Comparison of ENCODE assay signal across 8 cellular contexts in the genomic region with DNA sequence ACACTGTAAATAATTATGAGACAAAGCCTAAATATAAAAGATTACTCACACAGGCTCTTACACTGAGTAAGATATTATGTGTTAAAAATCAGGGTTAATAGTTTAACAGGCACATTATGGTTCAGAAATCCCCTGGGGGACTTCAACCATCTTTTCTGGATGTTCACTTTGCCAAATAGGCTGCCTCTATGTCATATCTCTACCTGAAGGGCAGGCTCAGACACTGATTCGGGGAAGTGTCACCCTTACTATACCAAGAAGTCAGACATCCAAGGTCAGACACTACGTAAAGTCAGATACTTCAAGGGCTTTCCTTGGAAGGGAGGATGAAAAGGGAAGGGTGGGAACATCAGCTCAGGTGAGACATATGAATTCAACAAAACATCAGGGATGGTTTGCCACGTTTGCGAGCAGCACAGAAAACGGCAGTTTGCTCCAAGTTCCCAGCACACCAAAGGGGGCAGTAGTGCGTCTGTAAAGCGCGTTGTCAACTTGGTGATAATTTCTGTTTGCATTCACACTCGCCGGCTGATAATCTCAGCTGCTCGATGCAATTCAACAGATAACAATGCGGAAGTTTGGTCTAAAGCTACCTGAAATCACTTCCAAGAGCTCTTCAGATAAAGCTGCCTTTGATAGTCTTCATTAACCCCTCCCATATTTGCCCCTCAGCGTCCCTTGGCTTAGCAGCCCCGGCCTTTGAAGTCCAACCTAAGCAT. TPM values are rescaled to one million over a fixed set of nuclear protein-coding genes. Genes with fewer than 3 reads are reported as not detected.
DNase-seq lines count a peak whose midpoint lies in the region; ATAC-seq and TF ChIP-seq lines count a peak whose summit lies in the region.

No MANE protein-coding gene starts in this region.

- H2AK5ac ChIP-seq in mesendoderm (ENCODE audit: low read length), result no peak overlapping the region

- H3K4ac ChIP-seq in mesendoderm (ENCODE audit: low read depth, low read length), result no peak overlapping the region

- H2BK15ac ChIP-seq in mesendoderm (replicated peaks; ENCODE audit: low read depth), result no peak overlapping the region

- H3K79me2 ChIP-seq in mesendoderm (ENCODE audit: control insufficient read depth, insufficient read depth, low read length), result no peaks in the 10 kb centered on the region

- H3K27me3 ChIP-seq in CD4-positive, CD25-positive, alpha-beta regulatory T cell (ENCODE audit: control insufficient read depth, insufficient read depth, low read length), result no peaks in the 10 kb centered on the region
- H3K27me3 ChIP-seq in endodermal cell (ENCODE audit: control insufficient read depth, insufficient read depth, low read length, poor library complexity, severe bottlenecking) (peaks cover 71% of the 10 kb centered on the region), mesendoderm (ENCODE audit: insufficient read depth, low read length, poor library complexity) (no peaks in the 10 kb centered on the region)

- H3K27ac ChIP-seq in CD4-positive, CD25-positive, alpha-beta regulatory T cell (ENCODE audit: insufficient read depth, low read length, poor library complexity, severe bottlenecking), result peak overlapping the region; percentile 94
- H3K27ac ChIP-seq in endodermal cell (ENCODE audit: low read depth, low read length) (peak overlapping the region; percentile 14), mesendoderm (ENCODE audit: low read depth, low read length) (no peak overlapping the region)

- H3K4me2 ChIP-seq in mesendoderm (ENCODE audit: low read length), result peak overlapping the region; percentile 9

- no peaks in the 10 kb centered on the region for H3K27me3 Mint-ChIP-seq in CD4-positive, CD25-positive, alpha-beta regulatory T cell
- H3K27me3 Mint-ChIP-seq in activated CD8-positive, alpha-beta T cell treated with anti-CD3 and anti-CD28 coated beads, Interleukin-2, amount 10 ng/mL, durations not matched to agents 7 days and 5 days (ENCODE audit: low read depth), result no peaks in the 10 kb centered on the region
- H3K27me3 Mint-ChIP-seq in endodermal cell (ENCODE audit: insufficient read depth), result peaks cover 87% of the 10 kb centered on the region

- H3K4me3 Mint-ChIP-seq in CD4-positive, CD25-positive, alpha-beta regulatory T cell, result peak overlapping the region; percentile 96 to 99 (median 98)
- peak overlapping the region; percentile 80 for H3K4me3 Mint-ChIP-seq in activated CD8-positive, alpha-beta T cell treated with anti-CD3 and anti-CD28 coated beads, Interleukin-2, amount 10 ng/mL, durations not matched to agents 7 days and 5 days
- H3K4me3 Mint-ChIP-seq in endodermal cell, result peak overlapping the region; percentile 52

- H2BK120ac ChIP-seq in mesendoderm (ENCODE audit: low read depth, low read length), result no peak overlapping the region

- no peak overlapping the region for H4K5ac ChIP-seq in mesendoderm (ENCODE audit: low read length)

- H3K56ac ChIP-seq in mesendoderm (ENCODE audit: low read length), result peak overlapping the region; percentile 11

- no peak overlapping the region for H2BK5ac ChIP-seq in mesendoderm (ENCODE audit: low read length)

- no peaks in the 10 kb centered on the region for H3K36me3 Mint-ChIP-seq in CD4-positive, CD25-positive, alpha-beta regulatory T cell
- no peaks in the 10 kb centered on the region for H3K36me3 Mint-ChIP-seq in activated CD8-positive, alpha-beta T cell treated with anti-CD3 and anti-CD28 coated beads, Interleukin-2, amount 10 ng/mL, durations not matched to agents 7 days and 5 days (ENCODE audit: low read depth)
- peaks cover 3% of the 10 kb centered on the region for H3K36me3 Mint-ChIP-seq in endodermal cell (ENCODE audit: low read depth)

- CTCF ChIA-PET in activated CD8-positive, alpha-beta T cell treated with anti-CD3 and anti-CD28 coated beads, Interleukin-2, amount 10 ng/mL, durations not matched to agents 7 days and 5 days (lab: Charles Lee), result interaction anchor here (0.6 to 3.0 kb wide), 30 partner anchors 10 to 617 kb away, joined by 3 to 69 read pairs (median 5); partner anchors contain the start of gene FAM98A

- H3K9ac ChIP-seq in endodermal cell (ENCODE audit: extremely low read depth, low read length, poor library complexity, severe bottlenecking), result peak overlapping the region; percentile 38
- H3K9ac ChIP-seq in mesendoderm (ENCODE audit: low read length), result peak overlapping the region; percentile 2

- no peaks in the 10 kb centered on the region for H3K9me3 Mint-ChIP-seq in CD4-positive, CD25-positive, alpha-beta regulatory T cell
- H3K9me3 Mint-ChIP-seq in activated CD8-positive, alpha-beta T cell treated with anti-CD3 and anti-CD28 coated beads, Interleukin-2, amount 10 ng/mL, durations not matched to agents 7 days and 5 days (ENCODE audit: insufficient read depth), result no peaks in the 10 kb centered on the region
- H3K9me3 Mint-ChIP-seq in endodermal cell, result peaks cover 21% of the 10 kb centered on the region

- peak overlapping the region; percentile 99 for H3K27ac Mint-ChIP-seq in CD4-positive, CD25-positive, alpha-beta regulatory T cell
- peak overlapping the region; percentile 98 for H3K27ac Mint-ChIP-seq in activated CD8-positive, alpha-beta T cell treated with anti-CD3 and anti-CD28 coated beads, Interleukin-2, amount 10 ng/mL, durations not matched to agents 7 days and 5 days
- peak overlapping the region; percentile 78 for H3K27ac Mint-ChIP-seq in endodermal cell

- TF ChIP-seq CTCF in endodermal cell (conservative IDR thresholded peaks at IDR 0.05), result peak; percentile 90

- peak; percentile 62 to 94 (median 88) for DNase-seq in CD4-positive, CD25-positive, alpha-beta regulatory T cell
- DNase-seq in NCI-H774 (lab: John Stamatoyannopoulos, UW), result peak; percentile 32
- DNase-seq in activated CD8-positive, alpha-beta T cell treated with anti-CD3 and anti-CD28 coated beads, Interleukin-2, amount 10 ng/mL, durations not matched to agents 7 days and 5 days, result peak; percentile 91
- peak; percentile 93 for DNase-seq in endodermal cell
- DNase-seq in mesendoderm, result peak; percentile 97
- peak; percentile 39 to 69 for DNase-seq in stimulated activated CD8-positive, alpha-beta memory T cell treated with anti-CD3 and anti-CD28 coated beads, Interleukin-15, amount 100 ng/mL, for 4 hours (ENCODE audit: low read depth in 2 of 2)

- 3 to 11% methylated on average over 11 to 14 of the region's 14 CpGs for WGBS in endodermal cell (ENCODE audit: insufficient coverage in 1 of 2, insufficient read length in 1 of 2), 2 experiments
- no CpG with 5 or more reads among the region's 14 CpGs for whole genome bisulfite sequencing in mesendoderm (ENCODE audit: extremely low coverage, insufficient coverage, low lambda C conversion rate)

- H3K4me1 Mint-ChIP-seq in CD4-positive, CD25-positive, alpha-beta regulatory T cell, result peaks cover 3 to 44% (median 19%) of the 10 kb centered on the region in 4 donors
- H3K4me1 Mint-ChIP-seq in activated CD8-positive, alpha-beta T cell treated with anti-CD3 and anti-CD28 coated beads, Interleukin-2, amount 10 ng/mL, durations not matched to agents 7 days and 5 days (ENCODE audit: low read depth), result peaks cover 22% of the 10 kb centered on the region
- peaks cover 16% of the 10 kb centered on the region for H3K4me1 Mint-ChIP-seq in endodermal cell

- H3K9me3 ChIP-seq in CD4-positive, CD25-positive, alpha-beta regulatory T cell (ENCODE audit: control insufficient read depth in 2 of 2, low read length in 2 of 2), result no peaks in the 10 kb centered on the region
- H3K9me3 ChIP-seq in endodermal cell (ENCODE audit: control insufficient read depth, low read length), result peaks cover 9% of the 10 kb centered on the region

- H4K8ac ChIP-seq in mesendoderm (ENCODE audit: low read depth, low read length), result no peak overlapping the region

- peak overlapping the region; percentile 97 for H3K4me3 ChIP-seq in CD4-positive, CD25-positive, alpha-beta regulatory T cell (ENCODE audit: low read depth, low read length)
- H3K4me3 ChIP-seq in endodermal cell (ENCODE audit: low read length), result peak overlapping the region; percentile 69
- no peak overlapping the region for H3K4me3 ChIP-seq in mesendoderm (ENCODE audit: low read length)

- no peak overlapping the region for H3K18ac ChIP-seq in mesendoderm (ENCODE audit: low read length)

- ATAC-seq in CD4-positive, CD25-positive, alpha-beta regulatory T cell (ENCODE audit: low read depth in 2 of 2), result peak; percentile 77 to 83
- ATAC-seq in GM19372 (IDR thresholded peaks at IDR 0.05; ENCODE audit: low read depth, unreplicated experiment) (peak; percentile 50), HG03520 (IDR thresholded peaks at IDR 0.05; ENCODE audit: unreplicated experiment) (peak; percentile 47)
- peak; percentile 78 for ATAC-seq in activated CD8-positive, alpha-beta T cell treated with anti-CD3 and anti-CD28 coated beads, Interleukin-2, amount 10 ng/mL, durations not matched to agents 7 days and 5 days

- no peak overlapping the region for H3K23ac ChIP-seq in mesendoderm (ENCODE audit: low read length)

- H3K4me1 ChIP-seq in CD4-positive, CD25-positive, alpha-beta regulatory T cell (ENCODE audit: control insufficient read depth, insufficient read depth, low read length, poor library complexity, severe bottlenecking), result peaks cover 16% of the 10 kb centered on the region
- peaks cover 5% of the 10 kb centered on the region for H3K4me1 ChIP-seq in endodermal cell (ENCODE audit: control insufficient read depth, insufficient read depth, low read length)
- peaks cover 5% of the 10 kb centered on the region for H3K4me1 ChIP-seq in mesendoderm (ENCODE audit: control insufficient read depth, low read depth, low read length)

- no peaks in the 10 kb centered on the region for H3K36me3 ChIP-seq in CD4-positive, CD25-positive, alpha-beta regulatory T cell (ENCODE audit: control insufficient read depth, insufficient read depth, low read length)
- H3K36me3 ChIP-seq in endodermal cell (ENCODE audit: control insufficient read depth, insufficient read depth, low read length) (no peaks in the 10 kb centered on the region), mesendoderm (ENCODE audit: control insufficient read depth, insufficient read depth, low read length) (no peaks in the 10 kb centered on the region)

- H3K79me1 ChIP-seq in mesendoderm (ENCODE audit: low read length), result no peaks in the 10 kb centered on the region

- POLR2A ChIA-PET in activated CD8-positive, alpha-beta T cell treated with anti-CD3 and anti-CD28 coated beads, Interleukin-2, amount 10 ng/mL, durations not matched to agents 7 days and 5 days (lab: Charles Lee), result interaction anchor here (0.6 to 3.2 kb wide), 12 partner anchors 8 to 204 kb away, joined by 3 to 27 read pairs (median 4); partner anchors contain the start of gene FAM98A

RNA-seq across cellular contexts. Expression of gene RASGRP3, which starts 0.9 kb away (rescaled TPM):
- 9.1 TPM for total RNA-seq in CD4-positive, CD25-positive, alpha-beta regulatory T cell
- 1 to 10 TPM; 2.8 to 5.0 (median 4.4) TPM for polyA plus RNA-seq in CD4-positive, CD25-positive, alpha-beta regulatory T cell
- 1 to 10 TPM; 3.7 to 4.0 TPM for total RNA-seq in activated CD8-positive, alpha-beta T cell treated with anti-CD3 and anti-CD28 coated beads, Interleukin-2, amount 10 ng/mL, durations not matched to agents 7 days and 5 days
- total RNA-seq in endodermal cell, result under 1 TPM in 1 of 2 donors, not detected in 1; 0.29 TPM
- 0.53 TPM for polyA plus RNA-seq in endodermal cell (2013, experiment 1 of 2)
- polyA plus RNA-seq in endodermal cell (2013, experiment 2 of 2), result 1.0 TPM
- 0.55 TPM for polyA plus RNA-seq in mesendoderm (2013, experiment 1 of 2)
- 0.29 TPM for polyA plus RNA-seq in mesendoderm (2013, experiment 2 of 2)

Comparison
In these comparisons a context has a peak if more than half of its experiments do, and no peak if none do; other contexts are left out.
1. DNase-seq: peak in every context shown above with its lines; median percentile 97 in mesendoderm; 93 in endodermal cell; 91 in activated CD8-positive, alpha-beta T cell treated with anti-CD3 and anti-CD28 coated beads, Interleukin-2, amount 10 ng/mL, durations not matched to agents 7 days and 5 days; 88 in CD4-positive, CD25-positive, alpha-beta regulatory T cell; 54 in stimulated activated CD8-positive, alpha-beta memory T cell treated with anti-CD3 and anti-CD28 coated beads, Interleukin-15, amount 100 ng/mL, for 4 hours; 32 in NCI-H774.